In genomic region chr17:7251330-7252175, GRCh38 we compare ENCODE assay signal across 8 cellular contexts. TPM values are rescaled to one million over a fixed set of nuclear protein-coding genes. Genes with fewer than 3 reads are reported as not detected.
A peak's percentile ranks its signal among the peaks of the same experiment; 100 is the strongest.
DNase-seq lines count a peak whose midpoint lies in the region; ATAC-seq and TF ChIP-seq lines count a peak whose summit lies in the region.

Gene CTDNEP1 (minus strand): TSS chr17:7251734. CDS start chr17:7251296, 438 bp downstream.

- no peaks in the 10 kb centered on the region for H4K20me1 ChIP-seq in KMS-11 (ENCODE audit: insufficient read depth)

- peak; percentile 64 for DNase-seq in DMS153 treated with DMSO at 0.1 percent for 48 hours (lab: John Stamatoyannopoulos, UW; ENCODE audit: unreplicated experiment)
- DNase-seq in Peyer's patch = peak; percentile 96 to 99 (median 98)
- peak; percentile 99 to 100 for DNase-seq in activated T-cell treated with anti-CD3 and anti-CD28 coated beads, Interleukin-2, amount 50 U/mL, for 48 hours
- DNase-seq in stimulated activated CD8-positive, alpha-beta memory T cell treated with anti-CD3 and anti-CD28 coated beads, Interleukin-4, amount 100 ng/mL, for 48 hours = peak; percentile 77

- H3K4me1 ChIP-seq in KMS-11 (ENCODE audit: low read depth, poor library complexity, severe bottlenecking) (no peaks in the 10 kb centered on the region), Peyer's patch (peaks cover 0 to 33% (median 16%) of the 10 kb centered on the region in 4 donors), mucosa of stomach (ENCODE audit: control insufficient read depth, insufficient read depth, low read length) (peaks cover 32% of the 10 kb centered on the region)

- H3K27me3 ChIP-seq in KMS-11 (ENCODE audit: insufficient read depth, low read depth) (no peaks in the 10 kb centered on the region), Peyer's patch (no peaks in the 10 kb centered on the region), mucosa of stomach (ENCODE audit: control insufficient read depth, insufficient read depth, low read length) (no peaks in the 10 kb centered on the region)

- H3K4me3 ChIP-seq in KMS-11 (IDR thresholded peaks at IDR 0.05; ENCODE audit: insufficient read depth, low read depth, low read length) = no peak within 1 kb of the TSS
- H3K4me3 ChIP-seq in Peyer's patch = peak within 1 kb of the TSS; percentile 82 to 100 (median 88)
- peak within 1 kb of the TSS; percentile 89 for H3K4me3 ChIP-seq in mucosa of stomach (ENCODE audit: low read length)

- H3K79me2 ChIP-seq in KMS-11 (ENCODE audit: insufficient read depth, low read depth) = no peaks in the 10 kb centered on the region

- H3K27ac ChIP-seq in KMS-11 (peak within 1 kb of the TSS; percentile 73), Peyer's patch (peak within 1 kb of the TSS; percentile 98 to 100 (median 98))

- H3K36me3 ChIP-seq in KMS-11 (ENCODE audit: insufficient read depth) (no peaks in the 10 kb centered on the region), Peyer's patch (peaks cover 0 to 30% (median 0%) of the 10 kb centered on the region in 3 donors), mucosa of stomach (ENCODE audit: control insufficient read depth, insufficient read depth, low read length) (no peaks in the 10 kb centered on the region)

- peak within 1 kb of the TSS; percentile 70 for H3K9ac ChIP-seq in KMS-11
- peak within 1 kb of the TSS; percentile 97 for H3K9ac ChIP-seq in mucosa of stomach (ENCODE audit: low read length)

- H3K9me3 ChIP-seq in Peyer's patch (no peaks in the 10 kb centered on the region), mucosa of stomach (ENCODE audit: control insufficient read depth, low read length) (no peaks in the 10 kb centered on the region)

- peak within 1 kb of the TSS; percentile 38; the same call in 1 of the 2 replicates for H2AFZ ChIP-seq in KMS-11 (ENCODE audit: low read depth)

- TF ChIP-seq CTCF in KMS-11 (conservative IDR thresholded peaks at IDR 0.05; ENCODE audit: low read depth, low read length) (no peak), Peyer's patch (IDR thresholded peaks at IDR 0.05) (no peak)

- ATAC-seq in GM21737 (IDR thresholded peaks at IDR 0.05; ENCODE audit: unreplicated experiment) (peak; percentile 76), esophagus mucosa (peak; percentile 88)

- no peak within 1 kb of the TSS; the same call in 1 of the 2 replicates for H3K4me2 ChIP-seq in KMS-11

- peak in 1 of 2 donors; percentile 78 for TF ChIP-seq POLR2A in Peyer's patch (IDR thresholded peaks at IDR 0.05)

RNA-seq across cellular contexts. Expression of gene CTDNEP1, which starts in this region (rescaled TPM):
- total RNA-seq in Peyer's patch (10 to 100 TPM; 55.3 to 86.9 (median 76.4) TPM), esophagus mucosa (87.6 TPM)
